Comparison of ENCODE assay signal across 27 cellular contexts in the genomic region with DNA sequence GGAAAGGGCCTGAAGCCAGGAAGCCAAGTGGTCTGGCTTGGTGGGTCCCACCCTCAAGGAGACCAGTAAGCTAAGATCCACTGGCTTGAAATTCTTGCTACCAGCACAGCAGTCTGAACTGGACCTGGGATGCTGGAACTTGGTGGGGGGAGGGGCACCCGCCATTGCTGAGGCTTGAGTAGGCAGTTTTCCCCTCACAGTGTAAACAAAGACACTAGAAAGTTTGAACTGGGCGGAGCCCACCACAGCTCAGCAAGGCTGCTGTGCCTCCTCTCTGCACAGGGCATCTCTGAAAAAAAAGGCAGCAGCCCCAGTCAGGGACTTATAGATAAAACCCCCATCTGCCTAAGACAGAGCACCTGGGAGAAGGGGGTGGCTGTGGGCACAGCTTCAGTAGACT.
A peak's percentile ranks its signal among the peaks of the same experiment; 100 is the strongest.
DNase-seq lines count a peak whose midpoint lies in the region; ATAC-seq, FAIRE-seq and TF ChIP-seq lines count a peak whose summit lies in the region.
"Had no signal": no experiment of that assay in that cellular context is flagged by ENCODE, and none has a peak within 500 bp of the region (broad histone marks: within the 10 kb centered on the region; RNA-seq: fewer than 3 reads in every experiment).

No MANE protein-coding gene starts in this region.

- peak overlapping the region; percentile 17 for H3K18ac ChIP-seq in neuronal stem cell (ENCODE audit: low read length)

- ATAC-seq in HepG2 (peak; percentile 87), GM18511 (IDR thresholded peaks at IDR 0.05; ENCODE audit: unreplicated experiment) (no peak)

- intact Hi-C loops in kidney (cut with DNase I) (no loop called here), HepG2 (cut with micrococcal nuclease; ENCODE audit: unreplicated experiment) (no loop called here), sigmoid colon (cut with DNase I) (no loop called here)

- H2AK5ac ChIP-seq in neuronal stem cell (ENCODE audit: low read depth, low read length): no peak overlapping the region

- peak; percentile 6 for DNase-seq in Karpas-422
- DNase-seq in kidney: peak; percentile 32
- DNase-seq in HepG2 (ENCODE audit: low spot score): peak; percentile 41
- no peak for DNase-seq in neuronal stem cell (ENCODE audit: low spot score)
- DNase-seq in inferior parietal cortex (ENCODE audit: extremely low spot score): no peak
- DNase-seq in activated effector memory CD4-positive, alpha-beta T cell treated with anti-CD3 and anti-CD28 coated beads, Interleukin-2, amount 50 U/mL, for 16 hours: no peak
- DNase-seq in sigmoid colon: no peak
- DNase-seq: 8988T; ACHN; BE2C; C1 segment of cervical spinal cord; CD4-positive, alpha-beta memory T cell; CD4-positive, CD25-positive, alpha-beta regulatory T cell; CD8-positive, alpha-beta memory T cell; COR-L47; DMS 273 treated with DMSO at 0.1 percent for 48 hours; DMS153; DMS53; DMS79; DND-41; EL; GF-D8 had no signal

- H3K36me3 ChIP-seq in Karpas-422 (ENCODE audit: insufficient read depth, low read length): no peaks in the 10 kb centered on the region
- no peaks in the 10 kb centered on the region for H3K36me3 ChIP-seq in kidney (ENCODE audit: control insufficient read depth in 1 of 2, insufficient read depth in 2 of 2, low read length in 2 of 2)
- no peaks in the 10 kb centered on the region for H3K36me3 ChIP-seq in HepG2 (replicated peaks in 1 of 2; ENCODE audit: control insufficient read depth in 1 of 2, insufficient read depth in 2 of 2, low read length in 2 of 2)
- no peaks in the 10 kb centered on the region for H3K36me3 ChIP-seq in neuronal stem cell (replicated peaks in 1 of 2; ENCODE audit: control insufficient read depth in 2 of 2, insufficient read depth in 2 of 2, low read length in 2 of 2)
- no peaks in the 10 kb centered on the region for H3K36me3 ChIP-seq in sigmoid colon
- H3K36me3 ChIP-seq: BE2C, BLaER1 had no signal

- in situ Hi-C loops in HepG2 (cut with HindIII; ENCODE audit: extremely low pct_ligation_motif_present, low pct_unique_long_range_greater_than_20kb): no loop called here

- no peak for TF ChIP-seq RAD21 in HepG2 (CRISPR knock-in tag; IDR thresholded peaks at IDR 0.05)

- TF ChIP-seq CTCF in kidney (IDR thresholded peaks at IDR 0.05; ENCODE audit: borderline replicate concordance, extremely low read depth, insufficient read depth): no peak
- TF ChIP-seq CTCF in HepG2 (CRISPR knock-in tag; IDR thresholded peaks at IDR 0.05): no peak
- TF ChIP-seq CTCF in sigmoid colon (IDR thresholded peaks at IDR 0.05): no peak

- CTCF ChIA-PET in HepG2 (lab: Yijun Ruan, JAX; ENCODE audit: low intra/inter-chr PET ratio, low total read pairs): no interaction called here

- H3K4me3 ChIP-seq in Karpas-422 (ENCODE audit: low read length) (no peak overlapping the region), kidney (ENCODE audit: low read length in 2 of 2) (no peak overlapping the region), HepG2 (replicated peaks in 1 of 3; ENCODE audit: insufficient read depth in 1 of 3, low read depth in 2 of 3, low read length in 3 of 3) (no peak overlapping the region), neuronal stem cell (ENCODE audit: low read length in 2 of 2) (no peak overlapping the region), sigmoid colon (no peak overlapping the region)
- H3K4me3 ChIP-seq: BLaER1 had no signal

- H2AFZ ChIP-seq in Karpas-422 (ENCODE audit: low read length) (no peak overlapping the region), HepG2 (ENCODE audit: low read length) (no peak overlapping the region), neuronal stem cell (ENCODE audit: low read length) (no peak overlapping the region)

- TF ChIP-seq POLR2A in HepG2 (IDR thresholded peaks at IDR 0.05; ENCODE audit: insufficient read depth in 1 of 2, low read depth in 2 of 2, low read length in 2 of 2) (no peak), sigmoid colon (IDR thresholded peaks at IDR 0.05) (no peak)

- no peak overlapping the region for H3K23ac ChIP-seq in neuronal stem cell (ENCODE audit: low read depth, low read length, poor library complexity)

- H3K27ac ChIP-seq in Karpas-422 (ENCODE audit: low read length): no peak overlapping the region
- H3K27ac ChIP-seq in kidney (ENCODE audit: low read depth in 2 of 2, low read length in 2 of 2): no peak overlapping the region
- no peak overlapping the region for H3K27ac ChIP-seq in HepG2 (ENCODE audit: extremely low read length, insufficient read depth, low read length)
- no peak overlapping the region for H3K27ac ChIP-seq in neuronal stem cell (replicated peaks; ENCODE audit: low read length)
- no peak overlapping the region for H3K27ac ChIP-seq in sigmoid colon
- H3K27ac ChIP-seq: BLaER1 had no signal

- H3K4me2 ChIP-seq in Karpas-422 (ENCODE audit: low read depth, low read length, poor library complexity, severe bottlenecking) (no peak overlapping the region), HepG2 (ENCODE audit: low read depth, low read length) (no peak overlapping the region), neuronal stem cell (ENCODE audit: insufficient read depth, low read length, poor library complexity, severe bottlenecking) (no peak overlapping the region)
- H3K4me2 ChIP-seq: BLaER1 had no signal

- POLR2A ChIA-PET in HepG2 (lab: Yijun Ruan, JAX): interaction anchor here (1.2 kb wide), 1 partner anchor 9 kb away, joined by 3 read pairs; no protein-coding TSS in a partner anchor

- H3K4ac ChIP-seq in neuronal stem cell (ENCODE audit: low read length): no peak overlapping the region

- TF ChIP-seq EP300 in HepG2 (IDR thresholded peaks at IDR 0.05; ENCODE audit: low read depth in 2 of 2, low read length in 2 of 2) (no peak), HepG2 (CRISPR knock-in tag; IDR thresholded peaks at IDR 0.05; ENCODE audit: borderline replicate concordance) (no peak), sigmoid colon (IDR thresholded peaks at IDR 0.05) (no peak)

- WGBS in HepG2 (ENCODE audit: low lambda C conversion rate): 0% methylated on average over 2 of the region's 2 CpGs
- no CpG with 5 or more reads among the region's 2 CpGs for WGBS in neuronal stem cell (ENCODE audit: extremely low coverage in 2 of 2, insufficient read length in 2 of 2, insufficient replicate concordance in 1 of 2), 2 donors
- WGBS in sigmoid colon, 2 donors: 85 to 90% methylated on average over 2 of the region's 2 CpGs

- H2BK15ac ChIP-seq in neuronal stem cell (ENCODE audit: low read length): no peak overlapping the region

- H3K27me3 ChIP-seq in Karpas-422 (ENCODE audit: low read length): no peaks in the 10 kb centered on the region
- H3K27me3 ChIP-seq in HepG2 (ENCODE audit: control insufficient read depth in 1 of 2, insufficient read depth in 2 of 2, low read length in 2 of 2): no peaks in the 10 kb centered on the region
- no peaks in the 10 kb centered on the region for H3K27me3 ChIP-seq in neuronal stem cell (ENCODE audit: control insufficient read depth in 3 of 3, insufficient read depth in 3 of 3, low read depth in 1 of 3, low read length in 3 of 3)
- H3K27me3 ChIP-seq in sigmoid colon: no peaks in the 10 kb centered on the region
- H3K27me3 ChIP-seq: BLaER1 had no signal

- FAIRE-seq in kidney (lab: Jason Lieb, UNC) (no peak), HepG2 (lab: Jason Lieb, UNC) (peak; percentile 34)
- FAIRE-seq: A204.1, G401.6, GM12891 had no signal

- no peaks in the 10 kb centered on the region for H4K20me1 ChIP-seq in Karpas-422 (ENCODE audit: insufficient read depth, low read depth, low read length)
- no peaks in the 10 kb centered on the region for H4K20me1 ChIP-seq in HepG2 (ENCODE audit: insufficient read depth, low read length)
- H4K20me1 ChIP-seq: BLaER1 had no signal

- BruUV-seq in HepG2 (replicated peaks; lab: Mats Ljungman, UMichigan): no TSS peak

- H3K9ac ChIP-seq in Karpas-422 (ENCODE audit: low read length) (no peak overlapping the region), kidney (ENCODE audit: low read length in 2 of 2) (no peak overlapping the region), HepG2 (ENCODE audit: insufficient read depth, low read depth, low read length) (no peak overlapping the region), neuronal stem cell (ENCODE audit: low read depth, low read length, poor library complexity) (no peak overlapping the region)
- H3K9ac ChIP-seq: BLaER1 had no signal

- H3K9me3 ChIP-seq in Karpas-422 (ENCODE audit: low read length) (no peaks in the 10 kb centered on the region), kidney (ENCODE audit: control insufficient read depth in 1 of 2, low read length in 2 of 2) (no peaks in the 10 kb centered on the region), HepG2 (ENCODE audit: low read length) (no peaks in the 10 kb centered on the region), neuronal stem cell (replicated peaks in 1 of 2; ENCODE audit: control insufficient read depth in 2 of 2, insufficient read depth in 1 of 2, low read depth in 1 of 2, low read length in 2 of 2) (no peaks in the 10 kb centered on the region), sigmoid colon (no peaks in the 10 kb centered on the region)
- H3K9me3 ChIP-seq: BE2C, BLaER1 had no signal

- no peaks in the 10 kb centered on the region for H3K4me1 ChIP-seq in Karpas-422 (ENCODE audit: low read length)
- H3K4me1 ChIP-seq in kidney (ENCODE audit: control insufficient read depth in 1 of 2, insufficient read depth in 1 of 2, low read depth in 1 of 2, low read length in 2 of 2): no peaks in the 10 kb centered on the region
- H3K4me1 ChIP-seq in HepG2 (ENCODE audit: insufficient read depth, low read length): peaks cover 19% of the 10 kb centered on the region
- no peaks in the 10 kb centered on the region for H3K4me1 ChIP-seq in neuronal stem cell (ENCODE audit: control insufficient read depth in 2 of 2, insufficient read depth in 1 of 2, low read depth in 1 of 2, low read length in 2 of 2)
- H3K4me1 ChIP-seq in sigmoid colon: no peaks in the 10 kb centered on the region
- H3K4me1 ChIP-seq: BE2C, BLaER1 had no signal

- H2BK120ac ChIP-seq in neuronal stem cell (ENCODE audit: low read depth, low read length): no peak overlapping the region

- no peak overlapping the region for H3K14ac ChIP-seq in neuronal stem cell (ENCODE audit: low read length)

- no peak overlapping the region for H2BK5ac ChIP-seq in neuronal stem cell (ENCODE audit: low read length)

- H4K91ac ChIP-seq in neuronal stem cell (ENCODE audit: low read depth, low read length, poor library complexity): no peak overlapping the region

- H4K8ac ChIP-seq in neuronal stem cell (ENCODE audit: low read depth, low read length): no peak overlapping the region

- H3K79me2 ChIP-seq in Karpas-422 (ENCODE audit: low read length): no peaks in the 10 kb centered on the region
- no peaks in the 10 kb centered on the region for H3K79me2 ChIP-seq in HepG2 (ENCODE audit: insufficient read depth, low read length)

- H3K79me1 ChIP-seq in neuronal stem cell (ENCODE audit: low read depth, low read length): no peaks in the 10 kb centered on the region

- H2BK12ac ChIP-seq in neuronal stem cell (ENCODE audit: low read length): no peak overlapping the region

- no peaks in the 10 kb centered on the region for H3K9me2 ChIP-seq in Karpas-422 (replicated peaks; ENCODE audit: insufficient read depth, low read length)

Comparison
In these comparisons a context has a peak if more than half of its experiments do, and no peak if none do; other contexts are left out.
1. DNase-seq: peak in Karpas-422 (single experiment), kidney (single experiment) and HepG2 (single experiment); none in neuronal stem cell (single experiment), inferior parietal cortex (single experiment), activated effector memory CD4-positive, alpha-beta T cell treated with anti-CD3 and anti-CD28 coated beads, Interleukin-2, amount 50 U/mL, for 16 hours (single experiment) and sigmoid colon (single experiment).